17 cellular contexts compared by ENCODE assay signal in the genomic region with DNA sequence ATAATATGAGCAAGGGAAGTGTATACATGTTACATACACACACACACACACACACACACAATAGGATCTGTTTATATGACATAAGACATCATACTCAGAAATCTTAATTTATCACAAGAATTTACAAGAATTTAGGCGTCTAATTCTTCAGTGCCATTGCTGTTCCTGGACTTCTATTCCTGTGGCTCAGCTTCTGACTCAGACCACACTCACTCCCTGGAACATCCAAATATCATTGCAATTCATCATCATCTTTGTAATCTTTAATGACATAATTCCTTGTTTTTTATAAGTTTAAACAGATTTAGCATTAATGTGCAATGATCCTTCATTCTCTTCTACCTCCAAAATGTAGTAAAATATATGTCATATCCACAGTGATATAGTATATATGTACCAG.
DNase-seq lines count a peak whose midpoint lies in the region; ATAC-seq and TF ChIP-seq lines count a peak whose summit lies in the region.
"Had no signal": no experiment of that assay in that cellular context is flagged by ENCODE, and none has a peak within 500 bp of the region (broad histone marks: within the 10 kb centered on the region; RNA-seq: fewer than 3 reads in every experiment).

No MANE protein-coding gene starts in this region.

- H3K36me3 ChIP-seq in lower lobe of right lung, result no peaks in the 10 kb centered on the region
- H3K36me3 ChIP-seq: left lung, thoracic aorta, WERI-Rb-1 had no signal

- no peaks in the 10 kb centered on the region for H3K27me3 Mint-ChIP-seq in natural killer cell treated with Interleukin-12 subunit alpha and Interleukin-12 subunit beta and Interleukin-15 and Interleukin-18, amount 100 ng/mL, for 72 hours
- no peaks in the 10 kb centered on the region for H3K27me3 Mint-ChIP-seq in activated CD8-positive, alpha-beta T cell treated with anti-CD3 and anti-CD28 coated beads, Interleukin-2, amount 10 ng/mL, durations not matched to agents 7 days and 5 days (ENCODE audit: low read depth)

- DNase-seq in HPDE6-E6E7 (ENCODE audit: extremely low spot score), result peak; percentile 21
- peak; percentile 67 for DNase-seq in amniotic epithelial cell (ENCODE audit: low read depth)
- peak; percentile 31 for DNase-seq in fibroblast of villous mesenchyme (ENCODE audit: low read depth)
- no peak for DNase-seq in SKM-1 treated with dmso at 0.1 percent for 144 hours (lab: John Stamatoyannopoulos, UW; ENCODE audit: unreplicated experiment)
- DNase-seq in natural killer cell treated with Interleukin-12 subunit alpha and Interleukin-12 subunit beta and Interleukin-15 and Interleukin-18, amount 100 ng/mL, for 72 hours (ENCODE audit: low spot score), result no peak
- no peak for DNase-seq in lower lobe of right lung
- DNase-seq in activated CD8-positive, alpha-beta T cell treated with anti-CD3 and anti-CD28 coated beads, Interleukin-2, amount 10 ng/mL, durations not matched to agents 7 days and 5 days, result no peak
- DNase-seq: activated gamma-delta T cell treated with Interleukin-2 at 50 U/mL for 16 hours; central memory CD4-positive, alpha-beta T cell; GDM1; left lung; NCI-H1092 treated with DMSO at 0.1 percent for 48 hours; NCI-H345; psoas muscle; WERI-Rb-1 had no signal

- H3K9me3 ChIP-seq in lower lobe of right lung, result no peaks in the 10 kb centered on the region
- H3K9me3 ChIP-seq: left lung, psoas muscle, thoracic aorta had no signal

- peaks cover 12% of the 10 kb centered on the region for H3K9me3 Mint-ChIP-seq in natural killer cell treated with Interleukin-12 subunit alpha and Interleukin-12 subunit beta and Interleukin-15 and Interleukin-18, amount 100 ng/mL, for 72 hours
- peaks cover 5% of the 10 kb centered on the region for H3K9me3 Mint-ChIP-seq in activated CD8-positive, alpha-beta T cell treated with anti-CD3 and anti-CD28 coated beads, Interleukin-2, amount 10 ng/mL, durations not matched to agents 7 days and 5 days (ENCODE audit: insufficient read depth)

- H3K4me1 Mint-ChIP-seq in natural killer cell treated with Interleukin-12 subunit alpha and Interleukin-12 subunit beta and Interleukin-15 and Interleukin-18, amount 100 ng/mL, for 72 hours (ENCODE audit: low read depth in 2 of 2), result no peaks in the 10 kb centered on the region
- H3K4me1 Mint-ChIP-seq in activated CD8-positive, alpha-beta T cell treated with anti-CD3 and anti-CD28 coated beads, Interleukin-2, amount 10 ng/mL, durations not matched to agents 7 days and 5 days (ENCODE audit: low read depth), result no peaks in the 10 kb centered on the region

- H3K27me3 ChIP-seq in lower lobe of right lung (ENCODE audit: low read depth), result no peaks in the 10 kb centered on the region
- H3K27me3 ChIP-seq: left lung had no signal

- H3K4me1 ChIP-seq in lower lobe of right lung, result no peaks in the 10 kb centered on the region
- H3K4me1 ChIP-seq: left lung, psoas muscle had no signal

- TF ChIP-seq CTCF in fibroblast of villous mesenchyme (IDR thresholded peaks at IDR 0.05; ENCODE audit: insufficient read depth, low read depth, low read length) (no peak), lower lobe of right lung (IDR thresholded peaks at IDR 0.05) (no peak)

- no peaks in the 10 kb centered on the region for H3K36me3 Mint-ChIP-seq in natural killer cell treated with Interleukin-12 subunit alpha and Interleukin-12 subunit beta and Interleukin-15 and Interleukin-18, amount 100 ng/mL, for 72 hours
- H3K36me3 Mint-ChIP-seq in activated CD8-positive, alpha-beta T cell treated with anti-CD3 and anti-CD28 coated beads, Interleukin-2, amount 10 ng/mL, durations not matched to agents 7 days and 5 days (ENCODE audit: low read depth), result no peaks in the 10 kb centered on the region

- no peak overlapping the region for H3K27ac ChIP-seq in lower lobe of right lung
- H3K27ac ChIP-seq: left lung, psoas muscle, thoracic aorta, WERI-Rb-1 had no signal

- no peak overlapping the region for H3K4me3 Mint-ChIP-seq in natural killer cell treated with Interleukin-12 subunit alpha and Interleukin-12 subunit beta and Interleukin-15 and Interleukin-18, amount 100 ng/mL, for 72 hours
- no peak overlapping the region for H3K4me3 Mint-ChIP-seq in activated CD8-positive, alpha-beta T cell treated with anti-CD3 and anti-CD28 coated beads, Interleukin-2, amount 10 ng/mL, durations not matched to agents 7 days and 5 days

- CTCF ChIA-PET in activated CD8-positive, alpha-beta T cell treated with anti-CD3 and anti-CD28 coated beads, Interleukin-2, amount 10 ng/mL, durations not matched to agents 7 days and 5 days (lab: Charles Lee), result no interaction called here

- intact Hi-C loops in lower lobe of right lung (cut with DNase I), result no loop called here

- no peak overlapping the region for H3K27ac Mint-ChIP-seq in natural killer cell treated with Interleukin-12 subunit alpha and Interleukin-12 subunit beta and Interleukin-15 and Interleukin-18, amount 100 ng/mL, for 72 hours
- no peak overlapping the region for H3K27ac Mint-ChIP-seq in activated CD8-positive, alpha-beta T cell treated with anti-CD3 and anti-CD28 coated beads, Interleukin-2, amount 10 ng/mL, durations not matched to agents 7 days and 5 days

- ATAC-seq in natural killer cell treated with Interleukin-12 subunit alpha and Interleukin-12 subunit beta and Interleukin-15 and Interleukin-18, amount 100 ng/mL, for 72 hours, result no peak
- no peak for ATAC-seq in lower lobe of right lung
- no peak for ATAC-seq in activated CD8-positive, alpha-beta T cell treated with anti-CD3 and anti-CD28 coated beads, Interleukin-2, amount 10 ng/mL, durations not matched to agents 7 days and 5 days
- ATAC-seq: HepG2, left lung, psoas muscle had no signal

- no peak overlapping the region for H3K4me3 ChIP-seq in fibroblast of villous mesenchyme (ENCODE audit: low read depth, low read length)
- H3K4me3 ChIP-seq in lower lobe of right lung, result no peak overlapping the region
- H3K4me3 ChIP-seq: left lung, psoas muscle, thoracic aorta had no signal

- POLR2A ChIA-PET in activated CD8-positive, alpha-beta T cell treated with anti-CD3 and anti-CD28 coated beads, Interleukin-2, amount 10 ng/mL, durations not matched to agents 7 days and 5 days (lab: Charles Lee), result no interaction called here

Comparison
In these comparisons a context has a peak if more than half of its experiments do, and no peak if none do; other contexts are left out.
1. DNase-seq: peak in HPDE6-E6E7 (single experiment), amniotic epithelial cell (single experiment) and fibroblast of villous mesenchyme (single experiment); none in SKM-1 treated with dmso at 0.1 percent for 144 hours (single experiment), natural killer cell treated with Interleukin-12 subunit alpha and Interleukin-12 subunit beta and Interleukin-15 and Interleukin-18, amount 100 ng/mL, for 72 hours (single experiment), lower lobe of right lung (single experiment) and activated CD8-positive, alpha-beta T cell treated with anti-CD3 and anti-CD28 coated beads, Interleukin-2, amount 10 ng/mL, durations not matched to agents 7 days and 5 days (single experiment).